ENCODE assay signal across 16 cellular contexts in genomic region chr4:168615294-168615693, GRCh38.
DNase-seq lines count a peak whose midpoint lies in the region; ATAC-seq and TF ChIP-seq lines count a peak whose summit lies in the region.
"Had no signal": no experiment of that assay in that cellular context is flagged by ENCODE, and none has a peak within 500 bp of the region (broad histone marks: within the 10 kb centered on the region; RNA-seq: fewer than 3 reads in every experiment).

No MANE protein-coding gene starts in this region.

- H3K4me1 Mint-ChIP-seq in activated T-cell treated with anti-CD3 and anti-CD28 coated beads, Interleukin-2, amount 50 U/mL, for 72 hours (ENCODE audit: low read depth) = no peaks in the 10 kb centered on the region
- H3K4me1 Mint-ChIP-seq: activated naive CD4-positive, alpha-beta T cell treated with anti-CD3 and anti-CD28 coated beads, Interleukin-2, amount 10 ng/mL, durations not matched to agents 7 days and 5 days had no signal

- peak; percentile 75 for DNase-seq in HS-5 (ENCODE audit: low read depth)
- DNase-seq in astrocyte of the hippocampus (ENCODE audit: low read depth, low spot score) = peak; percentile 88
- DNase-seq in kidney glomerular epithelial cell (lab: John Stamatoyannopoulos, UW) = peak; percentile 39
- no peak for DNase-seq in suprapubic skin (ENCODE audit: low spot score in 2 of 2)
- DNase-seq in stimulated activated naive CD4-positive, alpha-beta T cell (lab: John Stamatoyannopoulos, UW) = no peak
- DNase-seq in omental fat pad (ENCODE audit: low spot score) = no peak
- DNase-seq in activated T-cell treated with anti-CD3 and anti-CD28 coated beads, Interleukin-2, amount 50 U/mL, for 72 hours = no peak
- DNase-seq: activated naive CD4-positive, alpha-beta T cell treated with anti-CD3 and anti-CD28 coated beads, Interleukin-2, amount 10 ng/mL, durations not matched to agents 7 days and 5 days; NCI-H2081; pancreas had no signal

- H3K4me1 ChIP-seq in ACC112 (ENCODE audit: control insufficient read depth, insufficient read depth, low read length, unreplicated experiment) (peaks cover 72% of the 10 kb centered on the region), suprapubic skin (no peaks in the 10 kb centered on the region)
- H3K4me1 ChIP-seq: pancreas had no signal

- peak overlapping the region; percentile 7; the same call in 1 of the 2 replicates for H3K27ac ChIP-seq in ACC112 (ENCODE audit: low read depth, low read length)
- no peak overlapping the region for H3K27ac ChIP-seq in suprapubic skin
- H3K27ac ChIP-seq: pancreas, tibial nerve, VCaP had no signal

- peaks cover 33% of the 10 kb centered on the region for H3K27me3 Mint-ChIP-seq in activated T-cell treated with anti-CD3 and anti-CD28 coated beads, Interleukin-2, amount 50 U/mL, for 72 hours (ENCODE audit: low read depth)

- no peak for TF ChIP-seq EP300 in suprapubic skin (IDR thresholded peaks at IDR 0.05)

- no peak for ATAC-seq in omental fat pad (ENCODE audit: low FRiP score)
- ATAC-seq in activated T-cell treated with anti-CD3 and anti-CD28 coated beads, Interleukin-2, amount 50 U/mL, for 72 hours (replicated peaks in 1 of 2) = no peak
- ATAC-seq: GM12878, pancreas had no signal

- H3K79me2 ChIP-seq in ACC112 (ENCODE audit: control insufficient read depth, insufficient read depth, low read length, unreplicated experiment) = no peaks in the 10 kb centered on the region

- H3K9me3 ChIP-seq in suprapubic skin = no peaks in the 10 kb centered on the region
- H3K9me3 ChIP-seq: esophagus muscularis mucosa, pancreas, tibial nerve had no signal

- no peak overlapping the region for H3K4me3 Mint-ChIP-seq in activated T-cell treated with anti-CD3 and anti-CD28 coated beads, Interleukin-2, amount 50 U/mL, for 72 hours
- H3K4me3 Mint-ChIP-seq: activated naive CD4-positive, alpha-beta T cell treated with anti-CD3 and anti-CD28 coated beads, Interleukin-2, amount 10 ng/mL, durations not matched to agents 7 days and 5 days had no signal

- no peak overlapping the region for H3K27ac Mint-ChIP-seq in activated T-cell treated with anti-CD3 and anti-CD28 coated beads, Interleukin-2, amount 50 U/mL, for 72 hours
- H3K27ac Mint-ChIP-seq: activated naive CD4-positive, alpha-beta T cell treated with anti-CD3 and anti-CD28 coated beads, Interleukin-2, amount 10 ng/mL, durations not matched to agents 7 days and 5 days had no signal

- H3K4me3 ChIP-seq in ACC112 (ENCODE audit: low read depth, low read length) (peak overlapping the region; percentile 30; the same call in 1 of the 2 replicates), suprapubic skin (no peak overlapping the region)
- H3K4me3 ChIP-seq: coronary artery, esophagus muscularis mucosa, GM12878, pancreas, tibial nerve had no signal

- no peak for TF ChIP-seq POLR2A in suprapubic skin (IDR thresholded peaks at IDR 0.05)

- no peaks in the 10 kb centered on the region for H3K36me3 Mint-ChIP-seq in activated T-cell treated with anti-CD3 and anti-CD28 coated beads, Interleukin-2, amount 50 U/mL, for 72 hours (ENCODE audit: insufficient read depth in 2 of 2)
- H3K36me3 Mint-ChIP-seq: activated naive CD4-positive, alpha-beta T cell treated with anti-CD3 and anti-CD28 coated beads, Interleukin-2, amount 10 ng/mL, durations not matched to agents 7 days and 5 days had no signal

- no peaks in the 10 kb centered on the region for H3K27me3 ChIP-seq in ACC112 (ENCODE audit: insufficient read depth, low read length)
- no peaks in the 10 kb centered on the region for H3K27me3 ChIP-seq in suprapubic skin
- H3K27me3 ChIP-seq: esophagus muscularis mucosa, pancreas, tibial nerve had no signal

- no peaks in the 10 kb centered on the region for H3K9me3 Mint-ChIP-seq in activated T-cell treated with anti-CD3 and anti-CD28 coated beads, Interleukin-2, amount 50 U/mL, for 72 hours
- H3K9me3 Mint-ChIP-seq: activated naive CD4-positive, alpha-beta T cell treated with anti-CD3 and anti-CD28 coated beads, Interleukin-2, amount 10 ng/mL, durations not matched to agents 7 days and 5 days had no signal

- 52% methylated on average over 4 of the region's 4 CpGs for WGBS in suprapubic skin

- TF ChIP-seq CTCF in suprapubic skin (IDR thresholded peaks at IDR 0.05) (no peak), omental fat pad (IDR thresholded peaks at IDR 0.05) (no peak)

- peak overlapping the region; percentile 70 for H2AFZ ChIP-seq in ACC112 (ENCODE audit: low read length, unreplicated experiment)

- H3K36me3 ChIP-seq in ACC112 (ENCODE audit: insufficient read depth, low read length) (no peaks in the 10 kb centered on the region), suprapubic skin (no peaks in the 10 kb centered on the region)
- H3K36me3 ChIP-seq: esophagus muscularis mucosa, pancreas, tibial nerve had no signal

Comparison
In these comparisons a context has a peak if more than half of its experiments do, and no peak if none do; other contexts are left out.
1. DNase-seq: peak in HS-5 (single experiment), astrocyte of the hippocampus (single experiment) and kidney glomerular epithelial cell (single experiment); none in suprapubic skin (0 of 2), stimulated activated naive CD4-positive, alpha-beta T cell (0 of 6), omental fat pad (single experiment) and activated T-cell treated with anti-CD3 and anti-CD28 coated beads, Interleukin-2, amount 50 U/mL, for 72 hours (0 of 2).